In genomic region chr17:69250641-69251040, GRCh38 we compare ENCODE assay signal across 2 cellular contexts.
TF ChIP-seq lines count a peak whose summit lies in the region.

No MANE protein-coding gene starts in this region.

TF ChIP-seq in IMR-90, 13 proteins besides CTCF, POLR2A, EP300 and RAD21:
- TF ChIP-seq ELK1 (IDR thresholded peaks at IDR 0.05; ENCODE audit: borderline replicate concordance, low read depth, low read length) (no peak), RFX5 (IDR thresholded peaks at IDR 0.05; ENCODE audit: low read depth, low read length) (no peak), NFE2L2 (IDR thresholded peaks at IDR 0.05; ENCODE audit: low read depth, low read length) (no peak), USF2 (IDR thresholded peaks at IDR 0.05; ENCODE audit: low read depth, low read length) (no peak)

TF ChIP-seq in K562, 482 proteins besides CTCF, POLR2A, EP300 and RAD21:
- TF ChIP-seq KDM1A (IDR thresholded peaks at IDR 0.05) = no peak
- no peak for TF ChIP-seq ZBTB8A (IDR thresholded peaks at IDR 0.05; ENCODE audit: partially characterized antibody)
